1 cellular context compared by ENCODE assay signal in genomic region chr3:36206936-36207620, GRCh38.
TF ChIP-seq lines count a peak whose summit lies in the region.

No MANE protein-coding gene starts in this region.

TF ChIP-seq in SK-N-SH, 30 proteins besides CTCF, POLR2A, EP300 and RAD21 (continued from another document):
- TF ChIP-seq ZBTB33 (IDR thresholded peaks at IDR 0.05; ENCODE audit: borderline replicate concordance, low read depth): no peak
- TF ChIP-seq IRF3 (IDR thresholded peaks at IDR 0.05; ENCODE audit: low read depth, low read length): no peak
- no peak for TF ChIP-seq MEF2A (IDR thresholded peaks at IDR 0.05; ENCODE audit: borderline replicate concordance, low read depth)
- TF ChIP-seq ELF1 (IDR thresholded peaks at IDR 0.05): no peak
